In genomic region chr7:39735903-39736302, GRCh38 we compare ENCODE assay signal across 10 cellular contexts.
A peak's percentile ranks its signal among the peaks of the same experiment; 100 is the strongest.
DNase-seq lines count a peak whose midpoint lies in the region; ATAC-seq and TF ChIP-seq lines count a peak whose summit lies in the region.
"Had no signal": no experiment of that assay in that cellular context is flagged by ENCODE, and none has a peak within 500 bp of the region (broad histone marks: within the 10 kb centered on the region; RNA-seq: fewer than 3 reads in every experiment).

No MANE protein-coding gene starts in this region.

- no peak overlapping the region for H3K4me3 ChIP-seq in astrocyte of the spinal cord (ENCODE audit: low read depth, low read length)

- H3K36me3 Mint-ChIP-seq in neural crest cell (ENCODE audit: low read depth): peaks cover 2% of the 10 kb centered on the region

- H3K9me3 Mint-ChIP-seq in neural crest cell: no peaks in the 10 kb centered on the region

- ATAC-seq in HG03175 (IDR thresholded peaks at IDR 0.05; ENCODE audit: unreplicated experiment): no peak
- no peak for ATAC-seq in HG02981 (IDR thresholded peaks at IDR 0.05; ENCODE audit: unreplicated experiment)

- in situ Hi-C loops in astrocyte of the spinal cord (cut with HindIII; ENCODE audit: low sequenced_read_pairs): no loop called here

- no peaks in the 10 kb centered on the region for H3K27me3 Mint-ChIP-seq in neural crest cell (ENCODE audit: low read depth)

- no peak overlapping the region for H3K27ac Mint-ChIP-seq in neural crest cell (ENCODE audit: unreplicated experiment)

- peaks cover 32% of the 10 kb centered on the region for H3K4me1 Mint-ChIP-seq in neural crest cell

- peak; percentile 24 to 42 for DNase-seq in activated CD4-positive, alpha-beta T cell treated with anti-CD3 and anti-CD28 coated beads, Interleukin-2, amount 50 U/mL, for 48 hours
- DNase-seq in activated CD4-positive, alpha-beta T cell treated with anti-CD3 and anti-CD28 coated beads, Interleukin-2, amount 50 U/mL, for 4 hours: no peak
- DNase-seq in LHCN-M2 (ENCODE audit: low read depth) (peak; percentile 22), astrocyte of the spinal cord (ENCODE audit: low read depth, low spot score) (peak; percentile 42), neural crest cell (ENCODE audit: low read depth, low spot score) (no peak), HT-29 (ENCODE audit: low spot score) (no peak)
- DNase-seq: dorsolateral prefrontal cortex, nucleus accumbens had no signal

- H3K4me3 Mint-ChIP-seq in neural crest cell: peak overlapping the region; percentile 64

- TF ChIP-seq CTCF in astrocyte of the spinal cord (IDR thresholded peaks at IDR 0.05; ENCODE audit: low read depth, low read length): no peak
- TF ChIP-seq CTCF in neural crest cell (conservative IDR thresholded peaks at IDR 0.05): no peak

Comparison
In these comparisons a context has a peak if more than half of its experiments do, and no peak if none do; other contexts are left out.
1. DNase-seq: peak in activated CD4-positive, alpha-beta T cell treated with anti-CD3 and anti-CD28 coated beads, Interleukin-2, amount 50 U/mL, for 48 hours (2 of 2), LHCN-M2 (single experiment) and astrocyte of the spinal cord (single experiment); none in activated CD4-positive, alpha-beta T cell treated with anti-CD3 and anti-CD28 coated beads, Interleukin-2, amount 50 U/mL, for 4 hours (0 of 2), neural crest cell (single experiment) and HT-29 (single experiment).